Comparison of ENCODE assay signal across 36 cellular contexts in the genomic region with DNA sequence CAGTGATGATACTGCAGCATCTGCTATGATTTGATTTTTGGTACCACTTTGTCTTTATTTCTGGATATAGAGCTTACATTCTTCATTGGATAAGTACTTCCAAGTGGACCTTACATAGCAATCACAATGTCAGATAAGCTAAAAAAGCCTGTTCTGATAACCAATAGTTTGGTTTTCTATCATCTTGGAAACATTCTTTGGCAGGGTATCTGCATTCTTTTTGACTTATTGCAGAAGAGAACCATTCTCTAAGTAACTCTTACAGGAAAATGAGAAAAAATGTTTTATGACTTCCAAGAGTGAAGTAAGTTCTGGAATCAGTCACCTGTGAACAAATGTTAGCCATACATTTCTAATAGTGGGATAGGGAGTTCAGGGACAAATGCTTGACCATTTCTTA.
"Had no signal": no experiment of that assay in that cellular context is flagged by ENCODE, and none has a peak within 500 bp of the region (broad histone marks: within the 10 kb centered on the region; RNA-seq: fewer than 3 reads in every experiment).

No MANE protein-coding gene starts in this region.

- ATAC-seq: activated CD4-positive, CD25-positive, alpha-beta regulatory T cell treated with anti-CD3 and anti-CD28 coated beads, Interleukin-2, amount 50 U/mL, for 24 hours; activated CD8-positive, alpha-beta T cell treated with anti-CD3 and anti-CD28 coated beads for 36 hours; activated T-cell treated with anti-CD3 and anti-CD28 coated beads, Interleukin-2, amount 50 U/mL, for 4 hours; activated T-helper 17 cell treated with anti-CD3 and anti-CD28 coated beads, Interleukin-2, amount 50 U/mL, for 72 hours; esophagus mucosa; T-helper 17 cell had no signal

- H3K9me3 ChIP-seq: adrenal gland, breast epithelium had no signal

- H3K27me3 ChIP-seq: adrenal gland, breast epithelium, cardiac muscle cell, dorsolateral prefrontal cortex had no signal

- H3K27ac Mint-ChIP-seq: activated B cell treated with CpG ODN at 0.5 μM for 24 hours; activated CD8-positive, alpha-beta T cell treated with anti-CD3 and anti-CD28 coated beads for 36 hours; activated naive CD8-positive, alpha-beta T cell; activated T-helper 17 cell treated with anti-CD3 and anti-CD28 coated beads, Interleukin-2, amount 50 U/mL, for 72 hours; brain; dendritic cell treated with granulocyte-macrophage colony-stimulating factor and Interleukin-4, amounts not matched to agents 40 ng/mL and 50 ng/mL, for 4 days; endodermal cell; T-helper 17 cell; T-helper 2 cell treated with Interferon-gamma antibody and Interleukin-4, amounts not matched to agents 5 μg/mL and 100 μg/mL, for 36 hours had no signal

- H3K27ac ChIP-seq: adrenal gland, breast epithelium, cardiac muscle cell, coronary artery, dorsolateral prefrontal cortex, WERI-Rb-1 had no signal

- H3K36me3 Mint-ChIP-seq: activated naive CD8-positive, alpha-beta T cell; brain had no signal

- H3K36me3 ChIP-seq: adrenal gland, breast epithelium, cardiac muscle cell, WERI-Rb-1 had no signal

- FAIRE-seq: frontal cortex had no signal

- H3K4me3 Mint-ChIP-seq: activated B cell treated with CpG ODN at 0.5 μM for 24 hours; activated CD8-positive, alpha-beta T cell treated with anti-CD3 and anti-CD28 coated beads for 36 hours; activated naive CD8-positive, alpha-beta T cell; activated T-cell treated with anti-CD3 and anti-CD28 coated beads, Interleukin-2, amount 50 U/mL, for 4 hours; activated T-helper 17 cell treated with anti-CD3 and anti-CD28 coated beads, Interleukin-2, amount 50 U/mL, for 72 hours; brain; dendritic cell treated with granulocyte-macrophage colony-stimulating factor and Interleukin-4, amounts not matched to agents 40 ng/mL and 50 ng/mL, for 4 days; endodermal cell; T-helper 17 cell; T-helper 2 cell treated with Interferon-gamma antibody and Interleukin-4, amounts not matched to agents 5 μg/mL and 100 μg/mL, for 36 hours had no signal

- H3K4me3 ChIP-seq: adrenal gland, breast epithelium, cardiac muscle cell, coronary artery, dorsolateral prefrontal cortex had no signal

- H3K4me1 Mint-ChIP-seq: activated B cell treated with CpG ODN at 0.5 μM for 24 hours; activated T-helper 17 cell treated with anti-CD3 and anti-CD28 coated beads, Interleukin-2, amount 50 U/mL, for 72 hours; endodermal cell; T-helper 17 cell had no signal

- DNase-seq: activated B cell treated with CpG ODN at 0.5 μM for 24 hours; activated CD4-positive, alpha-beta T cell treated with anti-CD3 and anti-CD28 coated beads for 48 hours; activated CD4-positive, alpha-beta T cell treated with anti-CD3 and anti-CD28 coated beads, Interleukin-2, amount 50 U/mL, for 1 hour; activated CD4-positive, alpha-beta T cell treated with anti-CD3 and anti-CD28 coated beads, Interleukin-2, amount 50 U/mL, for 48 hours; activated CD8-positive, alpha-beta memory T cell treated with anti-CD3 and anti-CD28 coated beads for 24 hours; activated CD8-positive, alpha-beta T cell treated with anti-CD3 and anti-CD28 coated beads for 36 hours; activated effector memory CD4-positive, alpha-beta T cell treated with Interleukin-2 at 50 U/mL for 16 hours; activated gamma-delta T cell treated with Interleukin-2 at 50 U/mL for 16 hours; activated naive CD4-positive, alpha-beta T cell treated with anti-CD3 and anti-CD28 coated beads, Interleukin-2, amount 50 U/mL, for 16 hours; activated naive CD4-positive, alpha-beta T cell treated with Interleukin-2 at 50 U/mL for 16 hours; activated T-cell treated with anti-CD3 and anti-CD28 coated beads, Interleukin-2, amount 50 U/mL, for 4 hours; adrenal gland; amygdala; aorta; central memory CD4-positive, alpha-beta T cell; cerebellar nuclear complex; dorsolateral prefrontal cortex; effector memory CD4-positive, alpha-beta T cell; endodermal cell; foreskin fibroblast; head of caudate nucleus; T-helper 1 cell; T-helper 17 cell; T1000; WERI-Rb-1 had no signal

- H3K4me1 ChIP-seq: adrenal gland, breast epithelium had no signal

- H3K27me3 Mint-ChIP-seq: activated B cell treated with CpG ODN at 0.5 μM for 24 hours; activated CD8-positive, alpha-beta T cell treated with anti-CD3 and anti-CD28 coated beads for 36 hours; activated naive CD8-positive, alpha-beta T cell; activated T-helper 17 cell treated with anti-CD3 and anti-CD28 coated beads, Interleukin-2, amount 50 U/mL, for 72 hours; brain; dendritic cell treated with granulocyte-macrophage colony-stimulating factor and Interleukin-4, amounts not matched to agents 40 ng/mL and 50 ng/mL, for 4 days; T-helper 17 cell had no signal

- H3K9me3 Mint-ChIP-seq: activated CD8-positive, alpha-beta T cell treated with anti-CD3 and anti-CD28 coated beads for 36 hours; dendritic cell treated with granulocyte-macrophage colony-stimulating factor and Interleukin-4, amounts not matched to agents 40 ng/mL and 50 ng/mL, for 4 days; T-helper 2 cell treated with Interferon-gamma antibody and Interleukin-4, amounts not matched to agents 5 μg/mL and 100 μg/mL, for 36 hours had no signal
